Comparison of ENCODE assay signal across 8 cellular contexts in genomic region chr16:9092963-9093477, GRCh38. TPM values are rescaled to one million over a fixed set of nuclear protein-coding genes. Genes with fewer than 3 reads are reported as not detected.
DNase-seq lines count a peak whose midpoint lies in the region; ATAC-seq lines count a peak whose summit lies in the region.

No MANE protein-coding gene starts in this region.

- H3K27me3 ChIP-seq in ectodermal cell (ENCODE audit: control insufficient read depth, insufficient read depth, low read length, poor library complexity, severe bottlenecking), result no peaks in the 10 kb centered on the region
- no peaks in the 10 kb centered on the region for H3K27me3 ChIP-seq in muscle layer of duodenum (ENCODE audit: low read depth, low read length)

- no peak for ATAC-seq in GM19452 (IDR thresholded peaks at IDR 0.05; ENCODE audit: unreplicated experiment)

- H3K27ac ChIP-seq in ectodermal cell (ENCODE audit: insufficient read depth, low read depth, low read length, poor library complexity, severe bottlenecking), result peak overlapping the region; percentile 48
- peak overlapping the region; percentile 89 for H3K27ac ChIP-seq in muscle layer of duodenum (ENCODE audit: low read length)

- H3K36me3 ChIP-seq in ectodermal cell (ENCODE audit: control insufficient read depth, insufficient read depth, low read length), result no peaks in the 10 kb centered on the region
- no peaks in the 10 kb centered on the region for H3K36me3 ChIP-seq in muscle layer of duodenum (ENCODE audit: control insufficient read depth in 1 of 2, insufficient read depth in 2 of 2, low read length in 2 of 2)

- H3K4me1 ChIP-seq in ectodermal cell (ENCODE audit: control insufficient read depth, insufficient read depth, low read length) (peaks cover 8% of the 10 kb centered on the region), muscle layer of duodenum (ENCODE audit: control insufficient read depth in 1 of 2, insufficient read depth in 2 of 2, low read length in 2 of 2) (peaks cover 23 to 47% of the 10 kb centered on the region in 2 donors)

- H3K4me3 ChIP-seq in ectodermal cell (ENCODE audit: insufficient read depth, low read depth, low read length) (peak overlapping the region; percentile 90), muscle layer of duodenum (ENCODE audit: low read depth in 1 of 2, low read length in 2 of 2) (peak overlapping the region; percentile 88 to 89)

- 2 to 3% methylated on average over 23 of the region's 23 CpGs for WGBS in ectodermal cell, 2 experiments

- DNase-seq in NCI-H82 (lab: John Stamatoyannopoulos, UW), result peak; percentile 66
- no peak for DNase-seq in NCI-H82 treated with DMSO at 0.1 percent for 48 hours (lab: John Stamatoyannopoulos, UW; ENCODE audit: unreplicated experiment)
- DNase-seq in T-helper 9 cell, result peak; percentile 10
- peak; percentile 48 for DNase-seq in ureter (ENCODE audit: low spot score)
- no peak for DNase-seq in T1000 (lab: John Stamatoyannopoulos, UW)

- H3K9me3 ChIP-seq in ectodermal cell (ENCODE audit: control insufficient read depth, low read length), result no peaks in the 10 kb centered on the region
- H3K9me3 ChIP-seq in muscle layer of duodenum (ENCODE audit: control insufficient read depth in 1 of 2, low read length in 2 of 2), result no peaks in the 10 kb centered on the region

RNA-seq across cellular contexts. Expression of gene HAPSTR1, which starts 1.6 kb away (rescaled TPM):
- polyA plus RNA-seq in ectodermal cell (2013, experiment 1 of 4), result 54.5 TPM
- polyA plus RNA-seq in ectodermal cell (2013, experiment 2 of 4), result 63.8 TPM
- polyA plus RNA-seq in ectodermal cell (2013, experiment 3 of 4), result 32.6 TPM
- 37.2 TPM for polyA plus RNA-seq in ectodermal cell (2013, experiment 4 of 4)
- 81.1 TPM for total RNA-seq in ureter

Comparison
In these comparisons a context has a peak if more than half of its experiments do, and no peak if none do; other contexts are left out.
1. DNase-seq: peak in NCI-H82 (single experiment), T-helper 9 cell (single experiment) and ureter (single experiment); none in NCI-H82 treated with DMSO at 0.1 percent for 48 hours (single experiment) and T1000 (single experiment).